In the genomic region with DNA sequence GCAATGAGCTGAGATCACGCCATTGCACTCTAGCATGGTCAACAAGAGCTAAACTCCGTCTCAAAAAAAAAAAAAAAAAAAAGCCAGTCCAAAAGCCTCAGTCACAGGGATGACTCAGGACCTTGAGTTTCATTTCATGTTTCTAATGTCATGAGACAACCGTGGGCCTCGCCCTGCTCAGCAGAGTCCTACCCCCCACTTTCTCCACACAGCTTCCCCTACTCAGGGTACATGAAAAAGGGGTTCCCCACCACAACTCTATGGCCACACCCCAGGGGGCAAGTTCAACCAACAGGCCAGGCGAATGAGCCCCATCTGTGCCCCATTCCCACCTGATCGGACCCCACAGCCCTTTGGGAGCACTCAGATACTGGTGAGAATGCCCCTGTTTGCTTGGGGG, we compare ENCODE assay signal across 9 cellular contexts. TPM values are rescaled to one million over a fixed set of nuclear protein-coding genes. Genes with fewer than 3 reads are reported as not detected.
DNase-seq lines count a peak whose midpoint lies in the region; ATAC-seq and TF ChIP-seq lines count a peak whose summit lies in the region.
"Had no signal": no experiment of that assay in that cellular context is flagged by ENCODE, and none has a peak within 500 bp of the region (broad histone marks: within the 10 kb centered on the region; RNA-seq: fewer than 3 reads in every experiment).

No MANE protein-coding gene starts in this region.

- H3K27me3 ChIP-seq in right atrium auricular region (no peaks in the 10 kb centered on the region), osteoblast (ENCODE audit: insufficient read depth, low read length) (no peaks in the 10 kb centered on the region), ascending aorta (no peaks in the 10 kb centered on the region)

- H3K9me3 Mint-ChIP-seq in mesothelial cell of epicardium, result no peaks in the 10 kb centered on the region

- DNase-seq in Right ventricle myocardium inferior (ENCODE audit: missing footprints) (no peak), right atrium auricular region (ENCODE audit: low spot score) (no peak), SIG-M5 treated with dmso at 0.1 percent for 504 hours (lab: John Stamatoyannopoulos, UW; ENCODE audit: unreplicated experiment) (peak; percentile 71), osteoblast (ENCODE audit: insufficient read length, low spot score, missing footprints) (peak; percentile 75), ascending aorta (ENCODE audit: low spot score in 2 of 2) (no peak), mesothelial cell of epicardium (ENCODE audit: low spot score in 2 of 2, unreplicated experiment in 2 of 2) (no peak), KBM-7 (no peak)

- no peaks in the 10 kb centered on the region for H4K20me1 ChIP-seq in osteoblast (ENCODE audit: insufficient read depth, low read length)

- H3K4me3 ChIP-seq in right atrium auricular region (no peak overlapping the region), osteoblast (ENCODE audit: insufficient read depth, low read length) (no peak overlapping the region), ascending aorta (no peak overlapping the region)
- H3K4me3 ChIP-seq: tibial artery had no signal

- no peaks in the 10 kb centered on the region for H3K79me2 ChIP-seq in osteoblast (ENCODE audit: insufficient read depth, low read length)

- H3K9me3 ChIP-seq in right atrium auricular region, result no peaks in the 10 kb centered on the region
- no peaks in the 10 kb centered on the region for H3K9me3 ChIP-seq in osteoblast (ENCODE audit: low read depth, low read length)
- no peaks in the 10 kb centered on the region for H3K9me3 ChIP-seq in ascending aorta
- H3K9me3 ChIP-seq: tibial artery had no signal

- no peaks in the 10 kb centered on the region for H3K27me3 Mint-ChIP-seq in mesothelial cell of epicardium (ENCODE audit: low read depth)

- in situ Hi-C loops in KBM-7 (cut with MboI; ENCODE audit: low pct_unique_long_range_greater_than_20kb, low sequenced_read_pairs), result no loop called here

- no peaks in the 10 kb centered on the region for H3K4me1 Mint-ChIP-seq in mesothelial cell of epicardium

- TF ChIP-seq CTCF in right atrium auricular region (IDR thresholded peaks at IDR 0.05) (no peak), osteoblast (IDR thresholded peaks at IDR 0.05; ENCODE audit: extremely low read depth, low read depth, low read length) (no peak), ascending aorta (IDR thresholded peaks at IDR 0.05) (no peak), mesothelial cell of epicardium (IDR thresholded peaks at IDR 0.05; ENCODE audit: unreplicated experiment) (no peak)

- no peak overlapping the region for H2AFZ ChIP-seq in osteoblast (ENCODE audit: low read length)

- no peaks in the 10 kb centered on the region for H3K36me3 Mint-ChIP-seq in mesothelial cell of epicardium

- no peak overlapping the region for H3K4me3 Mint-ChIP-seq in mesothelial cell of epicardium

- ATAC-seq in Right ventricle myocardium inferior, result peak; percentile 68
- ATAC-seq in HG02938 (IDR thresholded peaks at IDR 0.05; ENCODE audit: unreplicated experiment), result peak; percentile 94

- no peaks in the 10 kb centered on the region for H3K36me3 ChIP-seq in right atrium auricular region
- H3K36me3 ChIP-seq in osteoblast (ENCODE audit: insufficient read depth, low read length), result no peaks in the 10 kb centered on the region
- no peaks in the 10 kb centered on the region for H3K36me3 ChIP-seq in ascending aorta
- H3K36me3 ChIP-seq: tibial artery had no signal

- H3K4me1 ChIP-seq in right atrium auricular region (no peaks in the 10 kb centered on the region), osteoblast (ENCODE audit: insufficient read depth, low read length) (no peaks in the 10 kb centered on the region), ascending aorta (no peaks in the 10 kb centered on the region)
- H3K4me1 ChIP-seq: tibial artery had no signal

- intact Hi-C loops in Right ventricle myocardium inferior (cut with DNase I), result no loop called here
- intact Hi-C loops in ascending aorta (cut with DNase I), result no loop called here

- no peak overlapping the region for H3K4me2 ChIP-seq in osteoblast (ENCODE audit: insufficient read depth, low read length)

- H3K27ac ChIP-seq in right atrium auricular region (no peak overlapping the region), osteoblast (ENCODE audit: low read depth, low read length) (no peak overlapping the region), ascending aorta (no peak overlapping the region)
- H3K27ac ChIP-seq: tibial artery had no signal

- H3K27ac Mint-ChIP-seq in mesothelial cell of epicardium, result no peak overlapping the region

RNA-seq across cellular contexts. Expression of a gene that starts 24.3 kb away (rescaled TPM):
- total RNA-seq in Right ventricle myocardium inferior, result 39.6 TPM
- 10 to 100 TPM in 1 of 2 donors, 1 to 10 TPM in 1; 8.6 to 19.9 TPM for total RNA-seq in right atrium auricular region
- 0.29 and 2.2 TPM in 2 replicates for total RNA-seq in osteoblast
- total RNA-seq in ascending aorta, result not detected
- 43.1 to 45.6 TPM (median 44.9 TPM) in 3 replicates for total RNA-seq in mesothelial cell of epicardium

Comparison
In these comparisons a context has a peak if more than half of its experiments do, and no peak if none do; other contexts are left out.
1. DNase-seq: peak in SIG-M5 treated with dmso at 0.1 percent for 504 hours (single experiment) and osteoblast (single experiment); none in Right ventricle myocardium inferior (single experiment), right atrium auricular region (single experiment), ascending aorta (0 of 2), mesothelial cell of epicardium (0 of 2) and KBM-7 (single experiment).